ENCODE assay signal across 8 cellular contexts in genomic region chr1:27553823-27554222, GRCh38. TPM values are rescaled to one million over a fixed set of nuclear protein-coding genes. Genes with fewer than 3 reads are reported as not detected.
DNase-seq lines count a peak whose midpoint lies in the region; ATAC-seq, FAIRE-seq and TF ChIP-seq lines count a peak whose summit lies in the region.
"Not testable (repeated sequence)": the region's sequence is repeated elsewhere in the genome, so short reads cannot be mapped to it uniquely, and the experiment has no call there.

No MANE protein-coding gene starts in this region.

- H2AFZ ChIP-seq in HepG2 (ENCODE audit: low read length), result not testable (repeated sequence)

- H3K9me3 Mint-ChIP-seq in activated CD8-positive, alpha-beta T cell treated with anti-CD3 and anti-CD28 coated beads, Interleukin-2, amount 10 ng/mL, durations not matched to agents 7 days and 5 days (ENCODE audit: insufficient read depth); brain; glutamatergic neuron (ENCODE audit: unreplicated experiment); natural killer cell: not testable (repeated sequence)

- H3K36me3 Mint-ChIP-seq in activated CD8-positive, alpha-beta T cell treated with anti-CD3 and anti-CD28 coated beads, Interleukin-2, amount 10 ng/mL, durations not matched to agents 7 days and 5 days (ENCODE audit: low read depth); glutamatergic neuron (ENCODE audit: unreplicated experiment); natural killer cell: not testable (repeated sequence)
- peaks cover 42% of the 10 kb centered on the region for H3K36me3 Mint-ChIP-seq in brain

- not testable (repeated sequence) for DNase-seq in activated CD8-positive, alpha-beta T cell treated with anti-CD3 and anti-CD28 coated beads, Interleukin-2, amount 10 ng/mL, durations not matched to agents 7 days and 5 days; glutamatergic neuron; HepG2 (ENCODE audit: low spot score); natural killer cell; sigmoid colon; tibial nerve (ENCODE audit: low spot score in 2 of 2)

- H3K4me1 ChIP-seq in HEK293 (ENCODE audit: control insufficient read depth, insufficient read depth, low read length), result not testable (repeated sequence)
- H3K4me1 ChIP-seq in HepG2 (ENCODE audit: insufficient read depth, low read length) (peaks cover 43% of the 10 kb centered on the region), sigmoid colon (peaks cover 0 to 46% (median 41%) of the 10 kb centered on the region in 4 donors), tibial nerve (peaks cover 5 to 53% (median 36%) of the 10 kb centered on the region in 4 donors)

- not testable (repeated sequence) for H3K4me3 ChIP-seq in HEK293 (ENCODE audit: low read depth, low read length); HepG2 (replicated peaks in 1 of 3; ENCODE audit: insufficient read depth in 1 of 3, low read depth in 2 of 3, low read length in 3 of 3); sigmoid colon; tibial nerve

- H3K27me3 Mint-ChIP-seq in activated CD8-positive, alpha-beta T cell treated with anti-CD3 and anti-CD28 coated beads, Interleukin-2, amount 10 ng/mL, durations not matched to agents 7 days and 5 days (ENCODE audit: low read depth); brain; natural killer cell (ENCODE audit: low read depth in 2 of 2): not testable (repeated sequence)
- H3K27me3 Mint-ChIP-seq in glutamatergic neuron (ENCODE audit: unreplicated experiment), result peaks cover 22% of the 10 kb centered on the region

- H4K20me1 ChIP-seq in HepG2 (ENCODE audit: insufficient read depth, low read length), result not testable (repeated sequence)

- TF ChIP-seq CTCF in HEK293 (tag by site-specific recombination; IDR thresholded peaks at IDR 0.05); brain (conservative IDR thresholded peaks at IDR 0.05); glutamatergic neuron (IDR thresholded peaks at IDR 0.05; ENCODE audit: partially characterized antibody, unreplicated experiment); HepG2 (CRISPR knock-in tag; IDR thresholded peaks at IDR 0.05); natural killer cell (IDR thresholded peaks at IDR 0.05); sigmoid colon (IDR thresholded peaks at IDR 0.05); tibial nerve (IDR thresholded peaks at IDR 0.05): not testable (repeated sequence)

- POLR2A ChIA-PET in HEK293 (lab: Yijun Ruan, JAX), result not testable (repeated sequence)
- POLR2A ChIA-PET in activated CD8-positive, alpha-beta T cell treated with anti-CD3 and anti-CD28 coated beads, Interleukin-2, amount 10 ng/mL, durations not matched to agents 7 days and 5 days (lab: Charles Lee), result interaction anchor here (0.7 to 0.9 kb wide), 2 partner anchors 14 to 64 kb away, joined by 3 read pairs; partner anchors contain the start of gene WASF2
- POLR2A ChIA-PET in HepG2 (lab: Yijun Ruan, JAX), result interaction anchor here (0.6 to 2.4 kb wide), 7 partner anchors 10 to 63 kb away, joined by 4 to 20 read pairs (median 7); partner anchors contain the start of gene AHDC1

- FAIRE-seq in HepG2 (lab: Jason Lieb, UNC), result not testable (repeated sequence)

- peaks cover 33% of the 10 kb centered on the region for H3K4me1 Mint-ChIP-seq in activated CD8-positive, alpha-beta T cell treated with anti-CD3 and anti-CD28 coated beads, Interleukin-2, amount 10 ng/mL, durations not matched to agents 7 days and 5 days (ENCODE audit: low read depth)
- peaks cover 38% of the 10 kb centered on the region for H3K4me1 Mint-ChIP-seq in brain
- peaks cover 26% of the 10 kb centered on the region for H3K4me1 Mint-ChIP-seq in glutamatergic neuron (ENCODE audit: low read depth, unreplicated experiment)
- H3K4me1 Mint-ChIP-seq in natural killer cell, result peaks cover 18 to 33% of the 10 kb centered on the region in 2 donors

- intact Hi-C loops in HepG2 (cut with micrococcal nuclease; ENCODE audit: unreplicated experiment); natural killer cell (cut with micrococcal nuclease); sigmoid colon (cut with DNase I): not testable (repeated sequence)

- H3K27ac Mint-ChIP-seq in activated CD8-positive, alpha-beta T cell treated with anti-CD3 and anti-CD28 coated beads, Interleukin-2, amount 10 ng/mL, durations not matched to agents 7 days and 5 days, result peak overlapping the region; percentile 81
- peak overlapping the region in 4 of 5 experiments; percentile 53 to 97 (median 66) for H3K27ac Mint-ChIP-seq in brain
- peak overlapping the region; percentile 67 for H3K27ac Mint-ChIP-seq in glutamatergic neuron (ENCODE audit: unreplicated experiment)
- peak overlapping the region; percentile 4 to 77 for H3K27ac Mint-ChIP-seq in natural killer cell

- H3K36me3 ChIP-seq in HEK293 (ENCODE audit: control insufficient read depth in 2 of 2, insufficient read depth in 1 of 2, low read length in 2 of 2), result peaks cover 0 to 53% of the 10 kb centered on the region in 2 experiments; a peak in 2 of 3 replicates
- not testable (repeated sequence) for H3K36me3 ChIP-seq in HepG2 (replicated peaks in 1 of 2; ENCODE audit: control insufficient read depth in 1 of 2, insufficient read depth in 2 of 2, low read length in 2 of 2)
- H3K36me3 ChIP-seq in sigmoid colon, result peaks cover 29 to 53% (median 42%) of the 10 kb centered on the region in 4 donors
- H3K36me3 ChIP-seq in tibial nerve, result peaks cover 0 to 52% (median 10%) of the 10 kb centered on the region in 3 donors

- H3K79me2 ChIP-seq in HepG2 (ENCODE audit: insufficient read depth, low read length), result not testable (repeated sequence)

- peak overlapping the region; percentile 46 for H3K4me2 ChIP-seq in HepG2 (ENCODE audit: low read depth, low read length)

- CTCF ChIA-PET in HEK293 (lab: Yijun Ruan, JAX), result interaction anchor here (0.6 to 6.6 kb wide), 5 partner anchors 9 to 90 kb away, joined by 3 to 111 read pairs (median 6); no protein-coding TSS in a partner anchor
- CTCF ChIA-PET in activated CD8-positive, alpha-beta T cell treated with anti-CD3 and anti-CD28 coated beads, Interleukin-2, amount 10 ng/mL, durations not matched to agents 7 days and 5 days (lab: Charles Lee), result interaction anchor here (1.2 to 10.3 kb wide), 4 partner anchors 10 to 53 kb away, joined by 4 to 150 read pairs (median 61); partner anchors contain the start of gene AHDC1
- CTCF ChIA-PET in HepG2 (lab: Yijun Ruan, JAX; ENCODE audit: low intra/inter-chr PET ratio, low total read pairs), result not testable (repeated sequence)

- H3K9me3 ChIP-seq in HEK293 (ENCODE audit: control insufficient read depth, insufficient read depth, low read depth, low read length); HepG2 (ENCODE audit: low read length); sigmoid colon; tibial nerve: not testable (repeated sequence)

- ATAC-seq in activated CD8-positive, alpha-beta T cell treated with anti-CD3 and anti-CD28 coated beads, Interleukin-2, amount 10 ng/mL, durations not matched to agents 7 days and 5 days; HepG2; natural killer cell: not testable (repeated sequence)

- not testable (repeated sequence) for H3K27ac ChIP-seq in HEK293 (ENCODE audit: extremely low read depth, low read depth, low read length)
- H3K27ac ChIP-seq in HepG2 (ENCODE audit: extremely low read length, insufficient read depth, low read length), result peak overlapping the region; percentile 54
- peak overlapping the region; percentile 82 to 98 (median 90) for H3K27ac ChIP-seq in sigmoid colon
- H3K27ac ChIP-seq in tibial nerve, result peak overlapping the region; percentile 78 to 95 (median 88)

- H3K27me3 ChIP-seq in HepG2 (ENCODE audit: control insufficient read depth in 1 of 2, insufficient read depth in 2 of 2, low read length in 2 of 2); sigmoid colon; tibial nerve: not testable (repeated sequence)

- H3K9ac ChIP-seq in HepG2 (ENCODE audit: insufficient read depth, low read depth, low read length), result not testable (repeated sequence)

- not testable (repeated sequence) for BruUV-seq in HepG2 (replicated peaks; lab: Mats Ljungman, UMichigan)

- H3K4me3 Mint-ChIP-seq in activated CD8-positive, alpha-beta T cell treated with anti-CD3 and anti-CD28 coated beads, Interleukin-2, amount 10 ng/mL, durations not matched to agents 7 days and 5 days; brain; glutamatergic neuron (ENCODE audit: unreplicated experiment); natural killer cell: not testable (repeated sequence)

- TF ChIP-seq RAD21 in HepG2 (CRISPR knock-in tag; IDR thresholded peaks at IDR 0.05), result not testable (repeated sequence)

- TF ChIP-seq POLR2A in HepG2 (IDR thresholded peaks at IDR 0.05; ENCODE audit: insufficient read depth in 1 of 2, low read depth in 2 of 2, low read length in 2 of 2); sigmoid colon (IDR thresholded peaks at IDR 0.05); tibial nerve (IDR thresholded peaks at IDR 0.05): not testable (repeated sequence)

- in situ Hi-C loops in HepG2 (cut with HindIII; ENCODE audit: extremely low pct_ligation_motif_present, low pct_unique_long_range_greater_than_20kb), result not testable (repeated sequence)

- not testable (repeated sequence) for TF ChIP-seq EP300 in HepG2 (IDR thresholded peaks at IDR 0.05; ENCODE audit: low read depth in 2 of 2, low read length in 2 of 2); HepG2 (CRISPR knock-in tag; IDR thresholded peaks at IDR 0.05; ENCODE audit: borderline replicate concordance); sigmoid colon (IDR thresholded peaks at IDR 0.05); tibial nerve (IDR thresholded peaks at IDR 0.05)

- WGBS in HepG2 (ENCODE audit: low lambda C conversion rate), result 100% methylated on average over 7 of the region's 7 CpGs
- WGBS in sigmoid colon, 2 donors, result 95 to 96% methylated on average over 7 of the region's 7 CpGs
- 90 to 95% methylated on average over 7 of the region's 7 CpGs for WGBS in tibial nerve, 2 donors

RNA-seq across cellular contexts. Expression of gene AHDC1, which starts 50.1 kb away (rescaled TPM):
- 10 to 100 TPM; 20.9 to 22.7 TPM for total RNA-seq in activated CD8-positive, alpha-beta T cell treated with anti-CD3 and anti-CD28 coated beads, Interleukin-2, amount 10 ng/mL, durations not matched to agents 7 days and 5 days
- polyA plus RNA-seq in brain (ENCODE audit: insufficient read depth, low read depth, low replicate concordance), result 48.8 TPM
- total RNA-seq in glutamatergic neuron (ENCODE audit: unreplicated experiment), result 131 TPM
- total RNA-seq in HepG2 (2016; rRNA removed; fragmentation: Illumina TruSeq; extraction: Trizol), result 2.6 and 2.7 TPM in 2 replicates
- 1.9 and 2.6 TPM in 2 replicates for total RNA-seq in HepG2 (2016; cell fraction: cytosol; rRNA removed; fragmentation: Illumina TruSeq; extraction: Trizol; ENCODE audit: low read depth)
- 3.1 and 3.5 TPM in 2 replicates for total RNA-seq in HepG2 (2016; cell fraction: insoluble cytoplasmic fraction; rRNA removed; fragmentation: Illumina TruSeq; extraction: Trizol)
- 1.6 and 2.4 TPM in 2 replicates for total RNA-seq in HepG2 (2016; cell fraction: membrane; rRNA removed; fragmentation: Illumina TruSeq; extraction: Trizol)
- 3.0 and 6.6 TPM in 2 replicates for total RNA-seq in HepG2 (2016; cell fraction: nucleus; rRNA removed; fragmentation: Illumina TruSeq; extraction: Trizol)
- 1.0 and 1.2 TPM in 2 replicates for polyA plus RNA-seq in HepG2 (2011; rRNA removed)
- polyA plus RNA-seq in HepG2 (2011; cell fraction: cytosol; rRNA removed), result 0.52 and 0.72 TPM in 2 replicates
- polyA plus RNA-seq in HepG2 (2011; cell fraction: nucleus; rRNA removed), result 7.0 and 8.3 TPM in 2 replicates
- polyA plus RNA-seq in HepG2 (2012), result 4.7 and 7.3 TPM in 2 replicates
- polyA plus RNA-seq in HepG2 (2016; cell fraction: cytosol; fragmentation: Illumina TruSeq; extraction: Trizol; ENCODE audit: low read depth), result 0.24 and 0.35 TPM in 2 replicates
- polyA plus RNA-seq in HepG2 (2016; cell fraction: insoluble cytoplasmic fraction; fragmentation: Illumina TruSeq; extraction: Trizol; ENCODE audit: low read depth), result 3.9 and 4.0 TPM in 2 replicates
- 0.32 and 0.57 TPM in 2 replicates for polyA plus RNA-seq in HepG2 (2016; cell fraction: membrane; fragmentation: Illumina TruSeq; extraction: Trizol; ENCODE audit: low read depth)
- 12.2 and 16.8 TPM in 2 replicates for polyA plus RNA-seq in HepG2 (2016; cell fraction: nucleus; fragmentation: Illumina TruSeq; extraction: Trizol; ENCODE audit: insufficient read depth, low read depth)
- polyA minus RNA-seq in HepG2 (2011; rRNA and poly(A)+ RNA removed; ENCODE audit: low replicate concordance), result 3.1 and 6.5 TPM in 2 replicates
- polyA minus RNA-seq in HepG2 (2011; cell fraction: cytosol; rRNA and poly(A)+ RNA removed), result 3.1 and 3.7 TPM in 2 replicates
- polyA minus RNA-seq in HepG2 (2011; cell fraction: nucleus; rRNA and poly(A)+ RNA removed), result 5.1 and 5.3 TPM in 2 replicates
- total RNA-seq in natural killer cell, result 10 to 100 TPM; 39.6 to 67.0 (median 47.0) TPM
- total RNA-seq in sigmoid colon, result 10 to 100 TPM; 10.9 to 34.1 (median 14.3) TPM
- polyA plus RNA-seq in sigmoid colon, result 10 to 100 TPM in 1 of 3 donors, 1 to 10 TPM in 2; 1.8 to 17.4 (median 2.1) TPM
- total RNA-seq in tibial nerve, result 10 to 100 TPM; 26.4 to 39.9 (median 34.6) TPM
